30 cellular contexts compared by ENCODE assay signal in the genomic region with DNA sequence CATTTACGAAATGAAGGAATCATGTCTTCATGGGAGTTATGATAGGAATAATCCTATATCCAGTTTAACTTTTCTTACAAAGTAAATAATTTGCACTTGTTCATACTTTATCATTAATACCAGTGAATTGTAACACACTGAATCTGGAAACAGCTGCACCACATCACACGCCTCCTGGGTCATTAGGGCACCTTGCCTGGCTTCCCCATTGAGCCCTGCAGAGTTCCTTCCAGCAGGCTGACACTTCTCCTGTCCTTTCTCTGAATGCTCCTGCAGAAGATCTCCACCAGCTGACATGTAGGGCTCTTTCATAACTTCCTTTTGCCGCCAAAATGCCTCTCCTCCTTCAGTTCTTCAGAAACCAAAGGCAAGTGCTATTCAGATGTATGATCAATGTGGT.
"Had no signal": no experiment of that assay in that cellular context is flagged by ENCODE, and none has a peak within 500 bp of the region (broad histone marks: within the 10 kb centered on the region; RNA-seq: fewer than 3 reads in every experiment).

No MANE protein-coding gene starts in this region.

- H3K27me3 ChIP-seq: adrenal gland, body of pancreas, esophagus muscularis mucosa, foreskin keratinocyte, gastrocnemius medialis, heart left ventricle had no signal

- ATAC-seq: activated CD4-positive, alpha-beta T cell treated with anti-CD3 and anti-CD28 coated beads for 36 hours; activated CD8-positive, alpha-beta memory T cell treated with anti-CD3 and anti-CD28 coated beads, Interleukin-2, amount 10 ng/mL, durations not matched to agents 7 days and 5 days; activated CD8-positive, alpha-beta T cell treated with anti-CD3 and anti-CD28 coated beads, Interleukin-2, amount 10 ng/mL, durations not matched to agents 7 days and 5 days; activated naive CD8-positive, alpha-beta T cell treated with anti-CD3 and anti-CD28 coated beads, Interleukin-2, amount 50 U/mL, for 24 hours; body of pancreas; effector memory CD8-positive, alpha-beta T cell; foreskin keratinocyte; gastrocnemius medialis; heart left ventricle had no signal

- DNase-seq: activated CD4-positive, alpha-beta memory T cell treated with anti-CD3 and anti-CD28 coated beads for 36 hours; activated CD4-positive, alpha-beta T cell treated with anti-CD3 and anti-CD28 coated beads for 36 hours; activated CD4-positive, alpha-beta T cell treated with anti-CD3 and anti-CD28 coated beads, Interleukin-2, amount 10 ng/mL, durations not matched to agents 24 days and 14 days; activated CD4-positive, CD25-positive, alpha-beta regulatory T cell; activated CD4-positive, CD25-positive, alpha-beta regulatory T cell treated with anti-CD3 and anti-CD28 coated beads, Interleukin-2, amount 50 U/mL, for 72 hours; activated CD8-positive, alpha-beta memory T cell treated with anti-CD3 and anti-CD28 coated beads, Interleukin-2, amount 10 ng/mL, durations not matched to agents 7 days and 5 days; activated CD8-positive, alpha-beta memory T cell treated with anti-CD3 and anti-CD28 coated beads, Interleukin-2, amount 50 U/mL, for 4 hours; activated CD8-positive, alpha-beta T cell treated with anti-CD3 and anti-CD28 coated beads, Interleukin-2, amount 10 ng/mL, durations not matched to agents 7 days and 5 days; activated effector memory CD4-positive, alpha-beta T cell treated with anti-CD3 and anti-CD28 coated beads, Interleukin-2, amount 50 U/mL, for 16 hours; activated naive CD4-positive, alpha-beta T cell treated with anti-CD3 and anti-CD28 coated beads for 36 hours; activated naive CD8-positive, alpha-beta T cell treated with anti-CD3 and anti-CD28 coated beads for 36 hours; activated naive CD8-positive, alpha-beta T cell treated with anti-CD3 and anti-CD28 coated beads, Interleukin-2, amount 50 U/mL, for 24 hours; activated T-cell treated with anti-CD3 and anti-CD28 coated beads, Interleukin-2, amount 50 U/mL, for 1 hour; activated T-cell treated with anti-CD3 and anti-CD28 coated beads, Interleukin-2, amount 50 U/mL, for 48 hours; adrenal gland; amygdala; aorta; body of pancreas; caudate nucleus; cortex of kidney; dermis blood vessel endothelial cell; effector CD4-positive, alpha-beta T cell; effector memory CD8-positive, alpha-beta T cell; erythroblast; foreskin keratinocyte; gastrocnemius medialis; glutamatergic neuron; heart left ventricle; T-helper 2 cell had no signal

- H3K27ac ChIP-seq: adrenal gland, body of pancreas, esophagus muscularis mucosa, foreskin keratinocyte, gastrocnemius medialis, heart left ventricle had no signal

- H3K4me3 ChIP-seq: adrenal gland, body of pancreas, esophagus muscularis mucosa, gastrocnemius medialis, heart left ventricle had no signal

- H3K36me3 ChIP-seq: adrenal gland, esophagus muscularis mucosa, gastrocnemius medialis, heart left ventricle had no signal

- H3K4me1 ChIP-seq: adrenal gland, body of pancreas, esophagus muscularis mucosa, foreskin keratinocyte, gastrocnemius medialis, heart left ventricle had no signal

- H3K9me3 ChIP-seq: adrenal gland, esophagus muscularis mucosa, gastrocnemius medialis had no signal
